Comparison of ENCODE assay signal across 10 cellular contexts in the genomic region with DNA sequence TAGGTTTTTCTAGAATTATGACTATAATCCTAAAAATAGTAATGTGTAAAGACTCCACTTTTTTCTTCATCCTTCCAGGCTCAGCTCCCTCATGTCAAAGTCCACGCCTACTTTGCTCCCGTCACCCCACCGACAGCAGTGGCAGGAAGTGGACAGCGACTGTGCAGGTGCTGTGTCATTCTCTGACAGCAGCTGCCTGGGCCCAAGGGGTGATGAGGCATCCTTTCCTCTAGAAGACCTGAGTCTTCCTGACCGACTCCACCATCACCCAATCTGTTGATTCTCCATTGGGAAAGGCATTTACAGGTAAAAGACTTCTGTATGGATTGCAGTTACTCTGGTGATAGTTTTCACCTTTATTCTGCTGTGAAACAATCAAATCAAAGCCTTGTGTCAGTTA. TPM values are rescaled to one million over a fixed set of nuclear protein-coding genes. Genes with fewer than 3 reads are reported as not detected.
A peak's percentile ranks its signal among the peaks of the same experiment; 100 is the strongest.
DNase-seq lines count a peak whose midpoint lies in the region; ATAC-seq, FAIRE-seq and TF ChIP-seq lines count a peak whose summit lies in the region.
"Had no signal": no experiment of that assay in that cellular context is flagged by ENCODE, and none has a peak within 500 bp of the region (broad histone marks: within the 10 kb centered on the region; RNA-seq: fewer than 3 reads in every experiment).

No MANE protein-coding gene starts in this region.

- POLR2A ChIA-PET in CD8-positive, alpha-beta T cell (lab: Charles Lee) = interaction anchor here (0.9 kb wide), 1 partner anchor 55 kb away, joined by 3 read pairs; no protein-coding TSS in a partner anchor

- no peak overlapping the region for H3K27ac ChIP-seq in CD8-positive, alpha-beta T cell (ENCODE audit: low read depth, low read length)
- H3K27ac ChIP-seq in small intestine (ENCODE audit: low read depth in 1 of 2, low read length in 1 of 2) = no peak overlapping the region

- no peaks in the 10 kb centered on the region for H3K27me3 Mint-ChIP-seq in CD8-positive, alpha-beta T cell (ENCODE audit: low read depth)
- no peaks in the 10 kb centered on the region for H3K27me3 Mint-ChIP-seq in activated T-cell treated with anti-CD3 and anti-CD28 coated beads, Interleukin-2, amount 50 U/mL, for 72 hours (ENCODE audit: low read depth)
- H3K27me3 Mint-ChIP-seq: B cell had no signal

- peak in 3 of 7 experiments; percentile 14 to 32 (median 16) for DNase-seq in CD8-positive, alpha-beta T cell
- peak; percentile 60 to 70 for DNase-seq in activated T-cell treated with anti-CD3 and anti-CD28 coated beads, Interleukin-2, amount 50 U/mL, for 72 hours
- peak; percentile 16 for DNase-seq in small intestine
- DNase-seq in NCI-H345 (lab: John Stamatoyannopoulos, UW) = no peak
- no peak for DNase-seq in dedifferentiated amniotic fluid mesenchymal stem cell (ENCODE audit: extremely low spot score)
- no peak for DNase-seq in posterior vena cava (ENCODE audit: low spot score)
- DNase-seq: NCI-H2081 had no signal

- FAIRE-seq in small intestine (lab: Jason Lieb, UNC) = no peak

- H3K9me3 ChIP-seq in CD8-positive, alpha-beta T cell (ENCODE audit: low read length) = no peaks in the 10 kb centered on the region
- no peaks in the 10 kb centered on the region for H3K9me3 ChIP-seq in small intestine (ENCODE audit: control insufficient read depth, low read depth)

- no peaks in the 10 kb centered on the region for H3K4me1 ChIP-seq in CD8-positive, alpha-beta T cell (ENCODE audit: insufficient read depth, low read length)
- H3K4me1 ChIP-seq in small intestine (ENCODE audit: control insufficient read depth in 2 of 2, insufficient read depth in 1 of 2, low read depth in 1 of 2, low read length in 1 of 2) = no peaks in the 10 kb centered on the region

- H3K36me3 Mint-ChIP-seq in CD8-positive, alpha-beta T cell = peaks cover 31% of the 10 kb centered on the region
- H3K36me3 Mint-ChIP-seq in activated T-cell treated with anti-CD3 and anti-CD28 coated beads, Interleukin-2, amount 50 U/mL, for 72 hours (ENCODE audit: insufficient read depth in 2 of 2) = peaks cover 3 to 5% of the 10 kb centered on the region in 2 donors

- ATAC-seq in CD8-positive, alpha-beta T cell = peak; percentile 51
- ATAC-seq in activated T-cell treated with anti-CD3 and anti-CD28 coated beads, Interleukin-2, amount 50 U/mL, for 72 hours (replicated peaks in 1 of 2) = peak; percentile 88 to 99
- ATAC-seq in HG03354 (IDR thresholded peaks at IDR 0.05; ENCODE audit: poor library complexity, severe bottlenecking, unreplicated experiment) = no peak

- H3K4me3 ChIP-seq in CD8-positive, alpha-beta T cell (ENCODE audit: low read depth, low read length) = no peak overlapping the region
- no peak overlapping the region for H3K4me3 ChIP-seq in small intestine (ENCODE audit: low read depth in 1 of 2, low read length in 2 of 2)

- TF ChIP-seq CTCF in CD8-positive, alpha-beta T cell (IDR thresholded peaks at IDR 0.05) = no peak

- H3K9me3 Mint-ChIP-seq in CD8-positive, alpha-beta T cell = no peaks in the 10 kb centered on the region
- H3K9me3 Mint-ChIP-seq in activated T-cell treated with anti-CD3 and anti-CD28 coated beads, Interleukin-2, amount 50 U/mL, for 72 hours = no peaks in the 10 kb centered on the region

- CTCF ChIA-PET in CD8-positive, alpha-beta T cell (lab: Charles Lee) = interaction anchor here (2.0 to 2.6 kb wide), 2 partner anchors 11 to 13 kb away, joined by 6 to 12 read pairs; no protein-coding TSS in a partner anchor

- no peak overlapping the region for H3K4me3 Mint-ChIP-seq in CD8-positive, alpha-beta T cell
- H3K4me3 Mint-ChIP-seq in activated T-cell treated with anti-CD3 and anti-CD28 coated beads, Interleukin-2, amount 50 U/mL, for 72 hours = no peak overlapping the region
- H3K4me3 Mint-ChIP-seq: B cell had no signal

- no peaks in the 10 kb centered on the region for H3K27me3 ChIP-seq in CD8-positive, alpha-beta T cell (ENCODE audit: insufficient read depth, low read length)
- no peaks in the 10 kb centered on the region for H3K27me3 ChIP-seq in small intestine (ENCODE audit: control insufficient read depth in 2 of 2, insufficient read depth in 2 of 2, low read length in 2 of 2)

- H3K4me1 Mint-ChIP-seq in CD8-positive, alpha-beta T cell (ENCODE audit: low read depth) = peaks cover 9% of the 10 kb centered on the region
- H3K4me1 Mint-ChIP-seq in activated T-cell treated with anti-CD3 and anti-CD28 coated beads, Interleukin-2, amount 50 U/mL, for 72 hours (ENCODE audit: low read depth) = peaks cover 20% of the 10 kb centered on the region
- H3K4me1 Mint-ChIP-seq: B cell had no signal

- intact Hi-C loops in CD8-positive, alpha-beta T cell (cut with DNase I, micrococcal nuclease) = no loop called here
- intact Hi-C loops in posterior vena cava (cut with DNase I) = no loop called here

- peaks cover 7% of the 10 kb centered on the region for H3K36me3 ChIP-seq in CD8-positive, alpha-beta T cell (ENCODE audit: insufficient read depth, low read length)
- H3K36me3 ChIP-seq in small intestine (ENCODE audit: control insufficient read depth in 2 of 2, insufficient read depth in 2 of 2, low read length in 2 of 2) = peaks cover 0 to 10% of the 10 kb centered on the region in 2 donors

- H3K27ac Mint-ChIP-seq in CD8-positive, alpha-beta T cell = peak overlapping the region; percentile 50
- H3K27ac Mint-ChIP-seq in activated T-cell treated with anti-CD3 and anti-CD28 coated beads, Interleukin-2, amount 50 U/mL, for 72 hours = peak overlapping the region; percentile 41
- H3K27ac Mint-ChIP-seq: B cell had no signal

- 53 to 70% (median 54%) methylated on average over 5 of the region's 5 CpGs for WGBS in small intestine, 3 donors

TF ChIP-seq in PFSK-1, 5 proteins besides CTCF, POLR2A, EP300 and RAD21:
- TF ChIP-seq SIN3A (IDR thresholded peaks at IDR 0.05; ENCODE audit: borderline replicate concordance, insufficient read depth, low read length) (no peak), TAF1 (IDR thresholded peaks at IDR 0.05; ENCODE audit: borderline replicate concordance, insufficient read depth, low read length) (no peak), POLR2AphosphoS5 (IDR thresholded peaks at IDR 0.05; ENCODE audit: low read depth, low read length) (no peak), FOXP2 (optimal IDR thresholded peaks at IDR 0.05; ENCODE audit: borderline replicate concordance, extremely low read depth, extremely low read length, insufficient read depth) (no peak)
- TF ChIP-seq, protein P1, sequence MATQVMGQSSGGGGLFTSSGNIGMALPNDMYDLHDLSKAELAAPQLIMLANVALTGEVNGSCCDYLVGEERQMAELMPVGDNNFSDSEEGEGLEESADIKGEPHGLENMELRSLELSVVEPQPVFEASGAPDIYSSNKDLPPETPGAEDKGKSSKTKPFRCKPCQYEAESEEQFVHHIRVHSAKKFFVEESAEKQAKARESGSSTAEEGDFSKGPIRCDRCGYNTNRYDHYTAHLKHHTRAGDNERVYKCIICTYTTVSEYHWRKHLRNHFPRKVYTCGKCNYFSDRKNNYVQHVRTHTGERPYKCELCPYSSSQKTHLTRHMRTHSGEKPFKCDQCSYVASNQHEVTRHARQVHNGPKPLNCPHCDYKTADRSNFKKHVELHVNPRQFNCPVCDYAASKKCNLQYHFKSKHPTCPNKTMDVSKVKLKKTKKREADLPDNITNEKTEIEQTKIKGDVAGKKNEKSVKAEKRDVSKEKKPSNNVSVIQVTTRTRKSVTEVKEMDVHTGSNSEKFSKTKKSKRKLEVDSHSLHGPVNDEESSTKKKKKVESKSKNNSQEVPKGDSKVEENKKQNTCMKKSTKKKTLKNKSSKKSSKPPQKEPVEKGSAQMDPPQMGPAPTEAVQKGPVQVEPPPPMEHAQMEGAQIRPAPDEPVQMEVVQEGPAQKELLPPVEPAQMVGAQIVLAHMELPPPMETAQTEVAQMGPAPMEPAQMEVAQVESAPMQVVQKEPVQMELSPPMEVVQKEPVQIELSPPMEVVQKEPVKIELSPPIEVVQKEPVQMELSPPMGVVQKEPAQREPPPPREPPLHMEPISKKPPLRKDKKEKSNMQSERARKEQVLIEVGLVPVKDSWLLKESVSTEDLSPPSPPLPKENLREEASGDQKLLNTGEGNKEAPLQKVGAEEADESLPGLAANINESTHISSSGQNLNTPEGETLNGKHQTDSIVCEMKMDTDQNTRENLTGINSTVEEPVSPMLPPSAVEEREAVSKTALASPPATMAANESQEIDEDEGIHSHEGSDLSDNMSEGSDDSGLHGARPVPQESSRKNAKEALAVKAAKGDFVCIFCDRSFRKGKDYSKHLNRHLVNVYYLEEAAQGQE (IDR thresholded peaks at IDR 0.05; ENCODE audit: insufficient read depth in 1 of 2, low read depth in 2 of 2, low read length in 2 of 2) = peak; percentile 17 to 18; a peak in 1 of 4 replicates

RNA-seq across cellular contexts. Expression of a gene that starts 54.8 kb away (rescaled TPM):
- 10 to 100 TPM; 54.4 to 55.9 TPM for total RNA-seq in CD8-positive, alpha-beta T cell
- 18.4 TPM for polyA plus RNA-seq in PFSK-1 (2012; ENCODE audit: insufficient read length, low read depth)
- total RNA-seq in activated T-cell treated with anti-CD3 and anti-CD28 coated beads, Interleukin-2, amount 50 U/mL, for 72 hours = 10 to 100 TPM; 59.6 to 64.6 TPM
- 10 to 100 TPM; 20.0 to 37.1 (median 32.9) TPM for polyA plus RNA-seq in small intestine
- total RNA-seq in posterior vena cava = 10 to 100 TPM; 57.5 to 66.5 TPM

Comparison
In these comparisons a context has a peak if more than half of its experiments do, and no peak if none do; other contexts are left out.
1. DNase-seq: peak in activated T-cell treated with anti-CD3 and anti-CD28 coated beads, Interleukin-2, amount 50 U/mL, for 72 hours (2 of 2) and small intestine (single experiment); none in NCI-H345 (single experiment), dedifferentiated amniotic fluid mesenchymal stem cell (single experiment) and posterior vena cava (single experiment).